ENCODE assay signal across 1 cellular context in the genomic region with DNA sequence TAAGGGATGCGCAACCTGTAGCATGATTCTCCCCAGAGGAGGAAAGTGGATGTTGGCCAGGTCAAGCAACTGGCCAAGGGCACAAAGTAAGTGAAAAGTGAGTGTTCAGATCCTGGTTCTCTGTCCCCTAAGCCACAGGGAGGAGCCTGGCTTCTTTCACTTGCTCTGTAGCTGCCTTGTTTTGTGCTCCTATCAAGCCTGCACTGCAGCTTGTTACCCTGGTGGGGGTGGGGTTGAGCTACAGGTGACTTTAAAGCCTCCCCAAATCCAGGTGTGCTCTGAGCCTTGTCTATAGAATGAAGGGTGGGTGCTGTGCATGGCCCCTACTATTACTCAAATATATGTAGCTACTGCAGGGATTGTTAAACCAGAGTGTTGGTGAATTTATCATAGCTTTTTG.
TF ChIP-seq lines count a peak whose summit lies in the region.

No MANE protein-coding gene starts in this region.

TF ChIP-seq in GM23338, 12 proteins besides CTCF, POLR2A, EP300 and RAD21 (continued from another document):
- TF ChIP-seq, protein P1, sequence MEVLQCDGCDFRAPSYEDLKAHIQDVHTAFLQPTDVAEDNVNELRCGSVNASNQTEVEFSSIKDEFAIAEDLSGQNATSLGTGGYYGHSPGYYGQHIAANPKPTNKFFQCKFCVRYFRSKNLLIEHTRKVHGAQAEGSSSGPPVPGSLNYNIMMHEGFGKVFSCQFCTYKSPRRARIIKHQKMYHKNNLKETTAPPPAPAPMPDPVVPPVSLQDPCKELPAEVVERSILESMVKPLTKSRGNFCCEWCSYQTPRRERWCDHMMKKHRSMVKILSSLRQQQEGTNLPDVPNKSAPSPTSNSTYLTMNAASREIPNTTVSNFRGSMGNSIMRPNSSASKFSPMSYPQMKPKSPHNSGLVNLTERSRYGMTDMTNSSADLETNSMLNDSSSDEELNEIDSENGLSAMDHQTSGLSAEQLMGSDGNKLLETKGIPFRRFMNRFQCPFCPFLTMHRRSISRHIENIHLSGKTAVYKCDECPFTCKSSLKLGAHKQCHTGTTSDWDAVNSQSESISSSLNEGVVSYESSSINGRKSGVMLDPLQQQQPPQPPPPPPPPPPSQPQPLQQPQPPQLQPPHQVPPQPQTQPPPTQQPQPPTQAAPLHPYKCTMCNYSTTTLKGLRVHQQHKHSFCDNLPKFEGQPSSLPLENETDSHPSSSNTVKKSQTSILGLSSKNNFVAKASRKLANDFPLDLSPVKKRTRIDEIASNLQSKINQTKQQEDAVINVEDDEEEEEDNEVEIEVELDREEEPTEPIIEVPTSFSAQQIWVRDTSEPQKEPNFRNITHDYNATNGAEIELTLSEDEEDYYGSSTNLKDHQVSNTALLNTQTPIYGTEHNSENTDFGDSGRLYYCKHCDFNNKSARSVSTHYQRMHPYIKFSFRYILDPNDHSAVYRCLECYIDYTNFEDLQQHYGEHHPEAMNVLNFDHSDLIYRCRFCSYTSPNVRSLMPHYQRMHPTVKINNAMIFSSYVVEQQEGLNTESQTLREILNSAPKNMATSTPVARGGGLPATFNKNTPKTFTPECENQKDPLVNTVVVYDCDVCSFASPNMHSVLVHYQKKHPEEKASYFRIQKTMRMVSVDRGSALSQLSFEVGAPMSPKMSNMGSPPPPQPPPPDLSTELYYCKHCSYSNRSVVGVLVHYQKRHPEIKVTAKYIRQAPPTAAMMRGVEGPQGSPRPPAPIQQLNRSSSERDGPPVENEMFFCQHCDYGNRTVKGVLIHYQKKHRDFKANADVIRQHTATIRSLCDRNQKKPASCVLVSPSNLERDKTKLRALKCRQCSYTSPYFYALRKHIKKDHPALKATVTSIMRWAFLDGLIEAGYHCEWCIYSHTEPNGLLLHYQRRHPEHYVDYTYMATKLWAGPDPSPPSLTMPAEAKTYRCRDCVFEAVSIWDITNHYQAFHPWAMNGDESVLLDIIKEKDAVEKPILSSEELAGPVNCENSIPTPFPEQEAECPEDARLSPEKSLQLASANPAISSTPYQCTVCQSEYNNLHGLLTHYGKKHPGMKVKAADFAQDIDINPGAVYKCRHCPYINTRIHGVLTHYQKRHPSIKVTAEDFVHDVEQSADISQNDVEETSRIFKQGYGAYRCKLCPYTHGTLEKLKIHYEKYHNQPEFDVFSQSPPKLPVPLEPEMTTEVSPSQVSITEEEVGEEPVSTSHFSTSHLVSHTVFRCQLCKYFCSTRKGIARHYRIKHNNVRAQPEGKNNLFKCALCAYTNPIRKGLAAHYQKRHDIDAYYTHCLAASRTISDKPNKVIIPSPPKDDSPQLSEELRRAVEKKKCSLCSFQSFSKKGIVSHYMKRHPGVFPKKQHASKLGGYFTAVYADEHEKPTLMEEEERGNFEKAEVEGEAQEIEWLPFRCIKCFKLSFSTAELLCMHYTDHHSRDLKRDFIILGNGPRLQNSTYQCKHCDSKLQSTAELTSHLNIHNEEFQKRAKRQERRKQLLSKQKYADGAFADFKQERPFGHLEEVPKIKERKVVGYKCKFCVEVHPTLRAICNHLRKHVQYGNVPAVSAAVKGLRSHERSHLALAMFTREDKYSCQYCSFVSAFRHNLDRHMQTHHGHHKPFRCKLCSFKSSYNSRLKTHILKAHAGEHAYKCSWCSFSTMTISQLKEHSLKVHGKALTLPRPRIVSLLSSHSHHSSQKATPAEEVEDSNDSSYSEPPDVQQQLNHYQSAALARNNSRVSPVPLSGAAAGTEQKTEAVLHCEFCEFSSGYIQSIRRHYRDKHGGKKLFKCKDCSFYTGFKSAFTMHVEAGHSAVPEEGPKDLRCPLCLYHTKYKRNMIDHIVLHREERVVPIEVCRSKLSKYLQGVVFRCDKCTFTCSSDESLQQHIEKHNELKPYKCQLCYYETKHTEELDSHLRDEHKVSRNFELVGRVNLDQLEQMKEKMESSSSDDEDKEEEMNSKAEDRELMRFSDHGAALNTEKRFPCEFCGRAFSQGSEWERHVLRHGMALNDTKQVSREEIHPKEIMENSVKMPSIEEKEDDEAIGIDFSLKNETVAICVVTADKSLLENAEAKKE (CRISPR knock-in tag; IDR thresholded peaks at IDR 0.05): no peak
- TF ChIP-seq, protein P2, sequence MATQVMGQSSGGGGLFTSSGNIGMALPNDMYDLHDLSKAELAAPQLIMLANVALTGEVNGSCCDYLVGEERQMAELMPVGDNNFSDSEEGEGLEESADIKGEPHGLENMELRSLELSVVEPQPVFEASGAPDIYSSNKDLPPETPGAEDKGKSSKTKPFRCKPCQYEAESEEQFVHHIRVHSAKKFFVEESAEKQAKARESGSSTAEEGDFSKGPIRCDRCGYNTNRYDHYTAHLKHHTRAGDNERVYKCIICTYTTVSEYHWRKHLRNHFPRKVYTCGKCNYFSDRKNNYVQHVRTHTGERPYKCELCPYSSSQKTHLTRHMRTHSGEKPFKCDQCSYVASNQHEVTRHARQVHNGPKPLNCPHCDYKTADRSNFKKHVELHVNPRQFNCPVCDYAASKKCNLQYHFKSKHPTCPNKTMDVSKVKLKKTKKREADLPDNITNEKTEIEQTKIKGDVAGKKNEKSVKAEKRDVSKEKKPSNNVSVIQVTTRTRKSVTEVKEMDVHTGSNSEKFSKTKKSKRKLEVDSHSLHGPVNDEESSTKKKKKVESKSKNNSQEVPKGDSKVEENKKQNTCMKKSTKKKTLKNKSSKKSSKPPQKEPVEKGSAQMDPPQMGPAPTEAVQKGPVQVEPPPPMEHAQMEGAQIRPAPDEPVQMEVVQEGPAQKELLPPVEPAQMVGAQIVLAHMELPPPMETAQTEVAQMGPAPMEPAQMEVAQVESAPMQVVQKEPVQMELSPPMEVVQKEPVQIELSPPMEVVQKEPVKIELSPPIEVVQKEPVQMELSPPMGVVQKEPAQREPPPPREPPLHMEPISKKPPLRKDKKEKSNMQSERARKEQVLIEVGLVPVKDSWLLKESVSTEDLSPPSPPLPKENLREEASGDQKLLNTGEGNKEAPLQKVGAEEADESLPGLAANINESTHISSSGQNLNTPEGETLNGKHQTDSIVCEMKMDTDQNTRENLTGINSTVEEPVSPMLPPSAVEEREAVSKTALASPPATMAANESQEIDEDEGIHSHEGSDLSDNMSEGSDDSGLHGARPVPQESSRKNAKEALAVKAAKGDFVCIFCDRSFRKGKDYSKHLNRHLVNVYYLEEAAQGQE (IDR thresholded peaks at IDR 0.05; ENCODE audit: unreplicated experiment): no peak
- TF ChIP-seq EZH2 (IDR thresholded peaks at IDR 0.05; ENCODE audit: low read depth, unreplicated experiment) (no peak), ZNF331 (CRISPR knock-in tag; IDR thresholded peaks at IDR 0.05; ENCODE audit: low read depth) (no peak), EZH2phosphoT487 (IDR thresholded peaks at IDR 0.05; ENCODE audit: unreplicated experiment) (no peak), CREB1 (CRISPR knock-in tag; IDR thresholded peaks at IDR 0.05; ENCODE audit: low read depth) (no peak), JUNB (IDR thresholded peaks at IDR 0.05; ENCODE audit: unreplicated experiment) (no peak), ZNF114 (CRISPR knock-in tag; IDR thresholded peaks at IDR 0.05) (no peak), STAT1 (IDR thresholded peaks at IDR 0.05; ENCODE audit: unreplicated experiment) (no peak)
- TF ChIP-seq, protein P3, sequence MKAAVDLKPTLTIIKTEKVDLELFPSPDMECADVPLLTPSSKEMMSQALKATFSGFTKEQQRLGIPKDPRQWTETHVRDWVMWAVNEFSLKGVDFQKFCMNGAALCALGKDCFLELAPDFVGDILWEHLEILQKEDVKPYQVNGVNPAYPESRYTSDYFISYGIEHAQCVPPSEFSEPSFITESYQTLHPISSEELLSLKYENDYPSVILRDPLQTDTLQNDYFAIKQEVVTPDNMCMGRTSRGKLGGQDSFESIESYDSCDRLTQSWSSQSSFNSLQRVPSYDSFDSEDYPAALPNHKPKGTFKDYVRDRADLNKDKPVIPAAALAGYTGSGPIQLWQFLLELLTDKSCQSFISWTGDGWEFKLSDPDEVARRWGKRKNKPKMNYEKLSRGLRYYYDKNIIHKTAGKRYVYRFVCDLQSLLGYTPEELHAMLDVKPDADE (IDR thresholded peaks at IDR 0.05): no peak
